8 cellular contexts compared by ENCODE assay signal in the genomic region with DNA sequence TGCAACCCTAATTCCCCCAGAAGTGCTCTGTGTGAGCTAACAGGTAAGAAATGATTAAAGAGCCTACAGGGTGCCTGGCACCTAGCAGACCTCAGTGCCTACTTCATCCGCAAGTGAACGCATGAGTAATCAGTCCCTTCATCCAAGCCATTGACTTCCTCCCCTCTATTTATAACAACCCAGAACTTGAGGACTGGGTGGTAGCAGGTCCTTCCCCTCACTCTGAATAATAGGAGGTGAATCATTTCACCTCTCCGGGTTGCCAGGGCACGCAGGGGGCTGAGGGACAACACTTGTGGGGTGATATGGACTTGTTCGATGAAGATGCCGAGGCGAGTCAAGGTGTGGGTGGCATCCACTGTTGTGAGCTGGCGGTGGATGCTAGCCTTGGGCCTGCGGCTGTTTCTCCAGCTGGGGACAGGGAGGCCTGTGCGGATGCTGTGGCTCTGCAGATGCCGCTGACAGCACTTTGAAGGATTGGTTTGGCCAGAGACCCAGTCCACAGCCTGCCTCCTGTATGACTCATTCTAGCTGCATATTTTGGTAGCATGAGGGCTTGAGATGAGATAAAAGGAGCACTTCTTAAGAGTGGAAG. TPM values are rescaled to one million over a fixed set of nuclear protein-coding genes. Genes with fewer than 3 reads are reported as not detected.
DNase-seq lines count a peak whose midpoint lies in the region; ATAC-seq and TF ChIP-seq lines count a peak whose summit lies in the region.

No MANE protein-coding gene starts in this region.

- no peaks in the 10 kb centered on the region for H3K27me3 ChIP-seq in CD4-positive, CD25-positive, alpha-beta regulatory T cell (ENCODE audit: control insufficient read depth, insufficient read depth, low read length)
- H3K27me3 ChIP-seq in colonic mucosa, result no peaks in the 10 kb centered on the region

- H3K9ac ChIP-seq in colonic mucosa (ENCODE audit: low read depth in 2 of 2, low read length in 2 of 2), result no peak overlapping the region

- peak overlapping the region; percentile 71 for H3K4me3 ChIP-seq in CD4-positive, CD25-positive, alpha-beta regulatory T cell (ENCODE audit: low read depth, low read length)
- no peak overlapping the region for H3K4me3 ChIP-seq in colonic mucosa

- peaks cover 46 to 100% (median 84%) of the 10 kb centered on the region in 4 donors for H3K4me1 Mint-ChIP-seq in CD4-positive, CD25-positive, alpha-beta regulatory T cell

- TF ChIP-seq CTCF in colonic mucosa (IDR thresholded peaks at IDR 0.05), result no peak

- ATAC-seq in CD4-positive, CD25-positive, alpha-beta regulatory T cell (ENCODE audit: low read depth in 2 of 2), result peak; percentile 74 to 80
- peak; percentile 46 for ATAC-seq in GM21529 (IDR thresholded peaks at IDR 0.05; ENCODE audit: unreplicated experiment)

- no peaks in the 10 kb centered on the region for H3K9me3 ChIP-seq in CD4-positive, CD25-positive, alpha-beta regulatory T cell (ENCODE audit: control insufficient read depth in 2 of 2, low read length in 2 of 2)
- no peaks in the 10 kb centered on the region for H3K9me3 ChIP-seq in colonic mucosa

- peak overlapping the region; percentile 81 for H3K27ac ChIP-seq in CD4-positive, CD25-positive, alpha-beta regulatory T cell (ENCODE audit: insufficient read depth, low read length, poor library complexity, severe bottlenecking)
- H3K27ac ChIP-seq in colonic mucosa, result peak overlapping the region; percentile 53

- DNase-seq in CD4-positive, CD25-positive, alpha-beta regulatory T cell, result peak; percentile 46 to 87 (median 54)
- DNase-seq in LoVo (ENCODE audit: low spot score) (peak; percentile 50), colonic mucosa (no peak), midbrain (lab: John Stamatoyannopoulos, UW) (peak; percentile 39), GM19238 (ENCODE audit: insufficient read length, low spot score) (no peak)
- DNase-seq in activated CD4-positive, alpha-beta T cell treated with anti-CD3 and anti-CD28 coated beads, Interleukin-2, amount 50 U/mL, for 1 hour, result peak; percentile 70
- DNase-seq in stimulated activated naive CD4-positive, alpha-beta T cell (lab: John Stamatoyannopoulos, UW), result peak; percentile 25 to 67 (median 41)

- peaks cover 5% of the 10 kb centered on the region for H3K36me3 ChIP-seq in CD4-positive, CD25-positive, alpha-beta regulatory T cell (ENCODE audit: control insufficient read depth, insufficient read depth, low read length)
- H3K36me3 ChIP-seq in colonic mucosa, result no peaks in the 10 kb centered on the region

- H3K27me3 Mint-ChIP-seq in CD4-positive, CD25-positive, alpha-beta regulatory T cell, result no peaks in the 10 kb centered on the region

- H3K4me1 ChIP-seq in CD4-positive, CD25-positive, alpha-beta regulatory T cell (ENCODE audit: control insufficient read depth, insufficient read depth, low read length, poor library complexity, severe bottlenecking), result peaks cover 96% of the 10 kb centered on the region
- peaks cover 3% of the 10 kb centered on the region for H3K4me1 ChIP-seq in colonic mucosa

- peaks cover 8% of the 10 kb centered on the region for H3K36me3 Mint-ChIP-seq in CD4-positive, CD25-positive, alpha-beta regulatory T cell

- H3K9me3 Mint-ChIP-seq in CD4-positive, CD25-positive, alpha-beta regulatory T cell, result no peaks in the 10 kb centered on the region

- intact Hi-C loops in colonic mucosa (cut with DNase I), result no loop called here

- peak overlapping the region; percentile 67 to 99 (median 87) for H3K4me3 Mint-ChIP-seq in CD4-positive, CD25-positive, alpha-beta regulatory T cell

- H3K27ac Mint-ChIP-seq in CD4-positive, CD25-positive, alpha-beta regulatory T cell, result peak overlapping the region; percentile 85 to 99 (median 93)

RNA-seq across cellular contexts. Expression of a gene that starts 12.3 kb away (rescaled TPM):
- 441 TPM for total RNA-seq in CD4-positive, CD25-positive, alpha-beta regulatory T cell
- 100 to 1,000 TPM; 143 to 169 (median 162) TPM for polyA plus RNA-seq in CD4-positive, CD25-positive, alpha-beta regulatory T cell
- total RNA-seq in colonic mucosa, result 100 to 1,000 TPM in 1 of 2 donors, 10 to 100 TPM in 1; 66.1 to 121 TPM

Comparison
In these comparisons a context has a peak if more than half of its experiments do, and no peak if none do; other contexts are left out.
1. DNase-seq: peak in CD4-positive, CD25-positive, alpha-beta regulatory T cell (3 of 3), LoVo (single experiment), activated CD4-positive, alpha-beta T cell treated with anti-CD3 and anti-CD28 coated beads, Interleukin-2, amount 50 U/mL, for 1 hour (single experiment), midbrain (single experiment) and stimulated activated naive CD4-positive, alpha-beta T cell (6 of 6); none in colonic mucosa (single experiment) and GM19238 (single experiment).